18 cellular contexts compared by ENCODE assay signal in the genomic region with DNA sequence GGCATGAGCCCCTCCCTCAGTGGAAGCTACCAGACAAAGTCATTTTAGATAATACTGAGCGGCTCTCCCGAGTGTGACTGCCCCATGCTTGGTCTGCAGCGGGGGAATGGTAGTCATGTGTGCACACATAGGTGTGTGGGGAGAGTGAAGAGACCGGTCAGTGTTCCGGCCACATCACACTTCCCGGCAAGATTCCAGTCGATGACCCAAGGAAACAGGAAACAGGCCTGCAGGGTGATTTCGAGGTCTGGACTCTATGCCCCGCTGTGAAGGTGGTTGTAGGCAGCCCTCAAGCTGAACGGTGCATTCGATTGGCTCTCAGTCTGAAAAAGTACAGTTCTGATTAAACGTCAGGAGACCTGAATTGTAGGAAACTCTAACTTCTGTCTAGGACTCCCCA.
DNase-seq lines count a peak whose midpoint lies in the region; ATAC-seq, FAIRE-seq and TF ChIP-seq lines count a peak whose summit lies in the region.
"Had no signal": no experiment of that assay in that cellular context is flagged by ENCODE, and none has a peak within 500 bp of the region (broad histone marks: within the 10 kb centered on the region; RNA-seq: fewer than 3 reads in every experiment).

No MANE protein-coding gene starts in this region.

- no peak overlapping the region for H3K4me3 Mint-ChIP-seq in HFFc6

- H3K27me3 Mint-ChIP-seq in HFFc6 (ENCODE audit: insufficient read depth) = peaks cover 5% of the 10 kb centered on the region

- ATAC-seq in HG02798 (IDR thresholded peaks at IDR 0.05; ENCODE audit: poor library complexity, unreplicated experiment) = no peak
- no peak for ATAC-seq in HG03135 (IDR thresholded peaks at IDR 0.05; ENCODE audit: unreplicated experiment)
- ATAC-seq: PC-3 had no signal

- no peak for FAIRE-seq in GM12891 (lab: Jason Lieb, UNC)
- FAIRE-seq: A204.1 had no signal

- DNase-seq in HFFc6 = no peak
- DNase-seq in astrocyte of the spinal cord (ENCODE audit: low read depth, low spot score) = peak; percentile 29
- peak; percentile 30 to 43 for DNase-seq in lung microvascular endothelial cell (ENCODE audit: low read depth in 2 of 2)
- DNase-seq in GM12891 (ENCODE audit: insufficient read length, low spot score) = no peak
- no peak for DNase-seq in GDM1 (lab: John Stamatoyannopoulos, UW)
- DNase-seq: Caco-2; CD4-positive, alpha-beta T cell; DMS153; GF-D8; NCI-H1417 treated with DMSO at 0.1 percent for 48 hours; NCI-H345; NCI-H524 treated with DMSO at 0.1 percent for 48 hours; PC-3 had no signal

- peaks cover 48% of the 10 kb centered on the region for H3K4me1 Mint-ChIP-seq in HFFc6 (ENCODE audit: low read depth)

- H3K36me3 ChIP-seq in urinary bladder (ENCODE audit: insufficient read depth) = no peaks in the 10 kb centered on the region
- H3K36me3 ChIP-seq: SJCRH30 had no signal

- peak overlapping the region; percentile 25 for H3K27ac ChIP-seq in urinary bladder (ENCODE audit: low read depth)
- H3K27ac ChIP-seq: SJCRH30 had no signal

- H3K36me3 Mint-ChIP-seq in HFFc6 (ENCODE audit: low read depth) = peaks cover 6% of the 10 kb centered on the region

- no peaks in the 10 kb centered on the region for H3K4me1 ChIP-seq in urinary bladder (ENCODE audit: insufficient read depth)
- H3K4me1 ChIP-seq: Caco-2 had no signal

- TF ChIP-seq POLR2A in GM12891 (IDR thresholded peaks at IDR 0.05; ENCODE audit: low read depth, low read length) = no peak

- peaks cover 3% of the 10 kb centered on the region; the same call in 1 of the 2 replicates for H3K9me3 Mint-ChIP-seq in HFFc6
- H3K9me3 Mint-ChIP-seq: CD4-positive, alpha-beta T cell had no signal

- 79% methylated on average over 12 of the region's 12 CpGs for WGBS in urinary bladder

- peak overlapping the region; percentile 79; the same call in 1 of the 2 replicates for H3K27ac Mint-ChIP-seq in HFFc6

- TF ChIP-seq CTCF in HFFc6 (IDR thresholded peaks at IDR 0.05) (no peak), astrocyte of the spinal cord (IDR thresholded peaks at IDR 0.05; ENCODE audit: low read depth, low read length) (no peak)

- no peak overlapping the region for H3K4me3 ChIP-seq in astrocyte of the spinal cord (ENCODE audit: low read depth, low read length)
- H3K4me3 ChIP-seq in urinary bladder (ENCODE audit: low read depth, low read length) = no peak overlapping the region
- H3K4me3 ChIP-seq: SJCRH30 had no signal

- in situ Hi-C loops in astrocyte of the spinal cord (cut with HindIII; ENCODE audit: low sequenced_read_pairs) = no loop called here

TF ChIP-seq in GM12891, 5 proteins besides CTCF, POLR2A, EP300 and RAD21:
- TF ChIP-seq SPI1 (IDR thresholded peaks at IDR 0.05; ENCODE audit: low read depth, low read length) = no peak
- TF ChIP-seq POU2F2 (IDR thresholded peaks at IDR 0.05; ENCODE audit: low read depth, low read length) = no peak
- no peak for TF ChIP-seq POLR2AphosphoS5 (IDR thresholded peaks at IDR 0.05; ENCODE audit: low read depth, low read length)
- no peak for TF ChIP-seq TAF1 (IDR thresholded peaks at IDR 0.05; ENCODE audit: low read depth, low read length)
- no peak for TF ChIP-seq PAX5 (IDR thresholded peaks at IDR 0.05; ENCODE audit: insufficient read depth, low read length, severe bottlenecking)

Comparison
In these comparisons a context has a peak if more than half of its experiments do, and no peak if none do; other contexts are left out.
1. DNase-seq: peak in astrocyte of the spinal cord (single experiment) and lung microvascular endothelial cell (2 of 2); none in HFFc6 (single experiment), GM12891 (single experiment) and GDM1 (single experiment).